22 cellular contexts compared by ENCODE assay signal in genomic region chr17:79977711-79978544, GRCh38. TPM values are rescaled to one million over a fixed set of nuclear protein-coding genes. Genes with fewer than 3 reads are reported as not detected.
DNase-seq lines count a peak whose midpoint lies in the region; ATAC-seq and TF ChIP-seq lines count a peak whose summit lies in the region.
"Had no signal": no experiment of that assay in that cellular context is flagged by ENCODE, and none has a peak within 500 bp of the region (broad histone marks: within the 10 kb centered on the region; RNA-seq: fewer than 3 reads in every experiment).

No MANE protein-coding gene starts in this region.

- ATAC-seq in activated naive CD8-positive, alpha-beta T cell treated with anti-CD3 and anti-CD28 coated beads, Interleukin-2, amount 10 ng/mL, durations not matched to agents 7 days and 5 days (ENCODE audit: low read depth), result no peak
- ATAC-seq in activated naive CD8-positive, alpha-beta T cell treated with anti-CD3 and anti-CD28 coated beads, Interleukin-2, amount 50 U/mL, for 24 hours, result no peak
- ATAC-seq in HG03439 (IDR thresholded peaks at IDR 0.05; ENCODE audit: unreplicated experiment), result no peak
- ATAC-seq: A549, left ventricle myocardium superior, Panc1 had no signal

- POLR2A ChIA-PET in activated naive CD8-positive, alpha-beta T cell treated with anti-CD3 and anti-CD28 coated beads, Interleukin-2, amount 10 ng/mL, durations not matched to agents 7 days and 5 days (lab: Charles Lee), result no interaction called here

- TF ChIP-seq POLR2A in uterus (IDR thresholded peaks at IDR 0.05), result no peak

- H3K27ac Mint-ChIP-seq in activated naive CD8-positive, alpha-beta T cell treated with anti-CD3 and anti-CD28 coated beads, Interleukin-2, amount 10 ng/mL, durations not matched to agents 7 days and 5 days, result no peak overlapping the region
- H3K27ac Mint-ChIP-seq in activated naive CD8-positive, alpha-beta T cell treated with anti-CD3 and anti-CD28 coated beads, Interleukin-2, amount 50 U/mL, for 24 hours, result no peak overlapping the region
- H3K27ac Mint-ChIP-seq: CD4-positive, CD25-positive, alpha-beta regulatory T cell; type B pancreatic cell had no signal

- TF ChIP-seq CTCF in dorsolateral prefrontal cortex (IDR thresholded peaks at IDR 0.05 in 54 of 56, conservative IDR thresholded peaks at IDR 0.05 in 2 of 56; ENCODE audit: low read depth in 1 of 56, partially characterized antibody in 56 of 56) (peak in 1 of 56 donors; percentile 19), uterus (IDR thresholded peaks at IDR 0.05) (no peak)

- H3K4me1 Mint-ChIP-seq in activated naive CD8-positive, alpha-beta T cell treated with anti-CD3 and anti-CD28 coated beads, Interleukin-2, amount 10 ng/mL, durations not matched to agents 7 days and 5 days, result no peaks in the 10 kb centered on the region
- no peaks in the 10 kb centered on the region for H3K4me1 Mint-ChIP-seq in activated naive CD8-positive, alpha-beta T cell treated with anti-CD3 and anti-CD28 coated beads, Interleukin-2, amount 50 U/mL, for 24 hours

- no peak overlapping the region for H3K4me3 Mint-ChIP-seq in activated naive CD8-positive, alpha-beta T cell treated with anti-CD3 and anti-CD28 coated beads, Interleukin-2, amount 10 ng/mL, durations not matched to agents 7 days and 5 days
- no peak overlapping the region for H3K4me3 Mint-ChIP-seq in activated naive CD8-positive, alpha-beta T cell treated with anti-CD3 and anti-CD28 coated beads, Interleukin-2, amount 50 U/mL, for 24 hours
- H3K4me3 Mint-ChIP-seq: CD4-positive, CD25-positive, alpha-beta regulatory T cell; naive B cell; type B pancreatic cell had no signal

- H3K36me3 Mint-ChIP-seq in activated naive CD8-positive, alpha-beta T cell treated with anti-CD3 and anti-CD28 coated beads, Interleukin-2, amount 10 ng/mL, durations not matched to agents 7 days and 5 days, result no peaks in the 10 kb centered on the region
- H3K36me3 Mint-ChIP-seq in activated naive CD8-positive, alpha-beta T cell treated with anti-CD3 and anti-CD28 coated beads, Interleukin-2, amount 50 U/mL, for 24 hours (ENCODE audit: low read depth), result no peaks in the 10 kb centered on the region
- H3K36me3 Mint-ChIP-seq: CD4-positive, CD25-positive, alpha-beta regulatory T cell; naive B cell had no signal

- peak overlapping the region in 8 of 59 donors; percentile 8 to 61 (median 42) for H3K27ac ChIP-seq in dorsolateral prefrontal cortex
- H3K27ac ChIP-seq in uterus, result peak overlapping the region; percentile 66 to 87
- H3K27ac ChIP-seq: A549 had no signal

- H3K4me3 ChIP-seq in dorsolateral prefrontal cortex (peak overlapping the region in 50 of 59 donors; percentile 1 to 65 (median 36)), uterus (peak overlapping the region; percentile 19 to 27)
- H3K4me3 ChIP-seq: A549, HAP-1 had no signal

- no peaks in the 10 kb centered on the region for H3K36me3 ChIP-seq in uterus
- H3K36me3 ChIP-seq: HAP-1 had no signal

- no peaks in the 10 kb centered on the region for H3K4me1 ChIP-seq in uterus
- H3K4me1 ChIP-seq: A549 had no signal

- H3K9me3 Mint-ChIP-seq in activated naive CD8-positive, alpha-beta T cell treated with anti-CD3 and anti-CD28 coated beads, Interleukin-2, amount 10 ng/mL, durations not matched to agents 7 days and 5 days, result no peaks in the 10 kb centered on the region
- H3K9me3 Mint-ChIP-seq in activated naive CD8-positive, alpha-beta T cell treated with anti-CD3 and anti-CD28 coated beads, Interleukin-2, amount 50 U/mL, for 24 hours, result no peaks in the 10 kb centered on the region
- H3K9me3 Mint-ChIP-seq: CD4-positive, CD25-positive, alpha-beta regulatory T cell; naive B cell; type B pancreatic cell had no signal

- no peaks in the 10 kb centered on the region for H3K9me3 ChIP-seq in uterus
- H3K9me3 ChIP-seq: A549, HAP-1 had no signal

- H3K27me3 Mint-ChIP-seq in activated naive CD8-positive, alpha-beta T cell treated with anti-CD3 and anti-CD28 coated beads, Interleukin-2, amount 10 ng/mL, durations not matched to agents 7 days and 5 days, result no peaks in the 10 kb centered on the region
- H3K27me3 Mint-ChIP-seq in activated naive CD8-positive, alpha-beta T cell treated with anti-CD3 and anti-CD28 coated beads, Interleukin-2, amount 50 U/mL, for 24 hours, result no peaks in the 10 kb centered on the region
- H3K27me3 Mint-ChIP-seq: naive B cell, type B pancreatic cell had no signal

- intact Hi-C loops in dorsolateral prefrontal cortex (cut with DNase I) (loop anchor here in 1 of 2 donors (5.0 kb wide), 1 partner anchor 61 kb away; no protein-coding TSS in a partner anchor), uterus (cut with DNase I; ENCODE audit: low total_unique reads) (loop anchor here (10.0 kb wide), 1 partner anchor 133 kb away; no protein-coding TSS in a partner anchor)

- peak; percentile 21 for DNase-seq in activated naive CD8-positive, alpha-beta T cell treated with anti-CD3 and anti-CD28 coated beads, Interleukin-2, amount 10 ng/mL, durations not matched to agents 7 days and 5 days
- no peak for DNase-seq in activated naive CD8-positive, alpha-beta T cell treated with anti-CD3 and anti-CD28 coated beads, Interleukin-2, amount 50 U/mL, for 24 hours
- peak in 8 of 10 donors; percentile 18 to 73 (median 43) for DNase-seq in dorsolateral prefrontal cortex
- DNase-seq in mesenteric fat pad (ENCODE audit: low spot score), result peak; percentile 89
- peak; percentile 47 to 64 for DNase-seq in uterus
- DNase-seq in putamen (ENCODE audit: low spot score), result no peak
- no peak for DNase-seq in COR-L47 (lab: John Stamatoyannopoulos, UW)
- DNase-seq: activated CD4-positive, alpha-beta T cell treated with anti-CD3 and anti-CD28 coated beads, Interleukin-2, amount 50 U/mL, for 48 hours; CD4-positive, CD25-positive, alpha-beta regulatory T cell; central memory CD4-positive, alpha-beta T cell; Karpas-422; left ventricle myocardium superior; naive B cell; NCI-H1105; NCI-H2171 treated with DMSO at 0.1 percent for 48 hours; NCI-H774; stimulated activated naive CD4-positive, alpha-beta T cell treated with Interleukin-2 at 50 U/mL for 16 hours had no signal

- H3K27me3 ChIP-seq in dorsolateral prefrontal cortex (no peaks in the 10 kb centered on the region), uterus (no peaks in the 10 kb centered on the region)

RNA-seq across cellular contexts. Expression of gene TBC1D16, which starts 57.7 kb away (rescaled TPM):
- 1 to 10 TPM; 2.1 TPM for total RNA-seq in activated naive CD8-positive, alpha-beta T cell treated with anti-CD3 and anti-CD28 coated beads, Interleukin-2, amount 10 ng/mL, durations not matched to agents 7 days and 5 days
- 10 to 100 TPM; 15.4 to 54.1 (median 29.0) TPM for total RNA-seq in dorsolateral prefrontal cortex
- 111 TPM for total RNA-seq in mesenteric fat pad
- 10 to 100 TPM in 2 of 4 donors, 1 to 10 TPM in 2; 3.8 to 58.2 (median 18.3) TPM for total RNA-seq in uterus

RNA-seq across cellular contexts. Expression of gene CCDC40, which starts 58.5 kb away (rescaled TPM):
- 1 to 10 TPM; 1.3 to 1.4 TPM for total RNA-seq in activated naive CD8-positive, alpha-beta T cell treated with anti-CD3 and anti-CD28 coated beads, Interleukin-2, amount 10 ng/mL, durations not matched to agents 7 days and 5 days
- total RNA-seq in dorsolateral prefrontal cortex (10 to 100 TPM in 106 of 120 experiments, 1 to 10 TPM in 14; 6.5 to 39.9 (median 15.8) TPM), mesenteric fat pad (7.9 TPM), uterus (10 to 100 TPM in 1 of 4 donors, 1 to 10 TPM in 2, under 1 TPM in 1; 0.88 to 16.6 (median 4.8) TPM)

Comparison
In these comparisons a context has a peak if more than half of its experiments do, and no peak if none do; other contexts are left out.
1. DNase-seq: peak in activated naive CD8-positive, alpha-beta T cell treated with anti-CD3 and anti-CD28 coated beads, Interleukin-2, amount 10 ng/mL, durations not matched to agents 7 days and 5 days (single experiment), dorsolateral prefrontal cortex (8 of 10), mesenteric fat pad (single experiment) and uterus (2 of 2); none in activated naive CD8-positive, alpha-beta T cell treated with anti-CD3 and anti-CD28 coated beads, Interleukin-2, amount 50 U/mL, for 24 hours (single experiment), putamen (single experiment) and COR-L47 (single experiment).